In genomic region chr5:169719360-169720314, GRCh38 we compare ENCODE assay signal across 13 cellular contexts.
DNase-seq lines count a peak whose midpoint lies in the region; ATAC-seq and TF ChIP-seq lines count a peak whose summit lies in the region.
"Had no signal": no experiment of that assay in that cellular context is flagged by ENCODE, and none has a peak within 500 bp of the region (broad histone marks: within the 10 kb centered on the region; RNA-seq: fewer than 3 reads in every experiment).

No MANE protein-coding gene starts in this region.

- H3K9me3 Mint-ChIP-seq in CD8-positive, alpha-beta memory T cell: peaks cover 0 to 2% (median 0%) of the 10 kb centered on the region in 5 donors

- in situ Hi-C loops in gastrocnemius medialis (cut with MboI; ENCODE audit: low sequenced_read_pairs in 4 of 4): no loop called here

- peak overlapping the region in 3 of 8 donors; percentile 11 to 35 (median 20) for H3K27ac Mint-ChIP-seq in CD8-positive, alpha-beta memory T cell

- CTCF ChIA-PET in CD8-positive, alpha-beta memory T cell (lab: Charles Lee): no interaction called here

- no peak for TF ChIP-seq POLR2A in gastrocnemius medialis (IDR thresholded peaks at IDR 0.05)

- DNase-seq in GM10266 (ENCODE audit: extremely low spot score): peak; percentile 42
- DNase-seq in RKO (ENCODE audit: low spot score): no peak
- DNase-seq in gastrocnemius medialis: no peak
- no peak for DNase-seq in hepatic stellate cell (ENCODE audit: low spot score)
- DNase-seq in CD8-positive, alpha-beta memory T cell: no peak
- DNase-seq: DMS79, midbrain, NCI-H82 had no signal

- H3K36me3 Mint-ChIP-seq in CD8-positive, alpha-beta memory T cell: peaks cover 57 to 98% (median 67%) of the 10 kb centered on the region in 3 donors

- H3K27me3 ChIP-seq in gastrocnemius medialis: no peaks in the 10 kb centered on the region
- no peaks in the 10 kb centered on the region for H3K27me3 ChIP-seq in CD8-positive, alpha-beta memory T cell (ENCODE audit: insufficient read depth, low read length, poor library complexity, severe bottlenecking)

- intact Hi-C loops in gastrocnemius medialis (cut with DNase I; ENCODE audit: low total_unique reads): no loop called here

- H3K27me3 Mint-ChIP-seq in CD8-positive, alpha-beta memory T cell: no peaks in the 10 kb centered on the region
- H3K27me3 Mint-ChIP-seq: central memory CD8-positive, alpha-beta T cell had no signal

- H3K36me3 ChIP-seq in gastrocnemius medialis: no peaks in the 10 kb centered on the region
- H3K36me3 ChIP-seq in CD8-positive, alpha-beta memory T cell (ENCODE audit: insufficient read depth, low read length): peaks cover 80% of the 10 kb centered on the region

- H3K4me3 ChIP-seq in gastrocnemius medialis: no peak overlapping the region
- no peak overlapping the region for H3K4me3 ChIP-seq in CD8-positive, alpha-beta memory T cell (ENCODE audit: low read length)
- H3K4me3 ChIP-seq: SK-N-MC had no signal

- TF ChIP-seq CTCF in GM10266 (IDR thresholded peaks at IDR 0.05; ENCODE audit: control insufficient read depth, insufficient read depth, low read depth, missing control alignments) (no peak), gastrocnemius medialis (IDR thresholded peaks at IDR 0.05 in 4 of 5, conservative IDR thresholded peaks at IDR 0.05 in 1 of 5) (no peak)

- H3K4me1 Mint-ChIP-seq in CD8-positive, alpha-beta memory T cell: peaks cover 5 to 10% (median 8%) of the 10 kb centered on the region in 3 donors

- H3K27ac ChIP-seq in gastrocnemius medialis: no peak overlapping the region
- H3K27ac ChIP-seq in CD8-positive, alpha-beta memory T cell (ENCODE audit: low read depth, low read length): no peak overlapping the region
- H3K27ac ChIP-seq: SK-N-MC had no signal

- H3K9me3 ChIP-seq in gastrocnemius medialis: no peaks in the 10 kb centered on the region
- no peaks in the 10 kb centered on the region for H3K9me3 ChIP-seq in CD8-positive, alpha-beta memory T cell (ENCODE audit: low read length)

- no peak overlapping the region for H3K4me3 Mint-ChIP-seq in CD8-positive, alpha-beta memory T cell
- H3K4me3 Mint-ChIP-seq: central memory CD8-positive, alpha-beta T cell had no signal

- ATAC-seq in GM19023 (IDR thresholded peaks at IDR 0.05; ENCODE audit: unreplicated experiment) (peak; percentile 82), GM21825 (IDR thresholded peaks at IDR 0.05; ENCODE audit: unreplicated experiment) (peak; percentile 72), HG03378 (IDR thresholded peaks at IDR 0.05; ENCODE audit: unreplicated experiment) (peak; percentile 71), gastrocnemius medialis (no peak)

- POLR2A ChIA-PET in CD8-positive, alpha-beta memory T cell (lab: Charles Lee): interaction anchor here (0.7 kb wide), 1 partner anchor 12 kb away, joined by 4 read pairs; no protein-coding TSS in a partner anchor

- H3K4me1 ChIP-seq in gastrocnemius medialis: no peaks in the 10 kb centered on the region
- no peaks in the 10 kb centered on the region for H3K4me1 ChIP-seq in CD8-positive, alpha-beta memory T cell (ENCODE audit: insufficient read depth, low read length)

Comparison
In these comparisons a context has a peak if more than half of its experiments do, and no peak if none do; other contexts are left out.
1. ATAC-seq: peak in GM19023 (single experiment), GM21825 (single experiment) and HG03378 (single experiment); none in gastrocnemius medialis (0 of 2).